9 cellular contexts compared by ENCODE assay signal in genomic region chr10:93991596-93992284, GRCh38. TPM values are rescaled to one million over a fixed set of nuclear protein-coding genes. Genes with fewer than 3 reads are reported as not detected.
DNase-seq lines count a peak whose midpoint lies in the region; ATAC-seq, FAIRE-seq and TF ChIP-seq lines count a peak whose summit lies in the region.
"Had no signal": no experiment of that assay in that cellular context is flagged by ENCODE, and none has a peak within 500 bp of the region (broad histone marks: within the 10 kb centered on the region; RNA-seq: fewer than 3 reads in every experiment).

No MANE protein-coding gene starts in this region.

- no peak for TF ChIP-seq POLR2A in spleen (IDR thresholded peaks at IDR 0.05)

- H3K9me3 Mint-ChIP-seq in activated naive CD4-positive, alpha-beta T cell treated with anti-CD3 and anti-CD28 coated beads, Interleukin-2, amount 50 U/mL, for 72 hours: no peaks in the 10 kb centered on the region

- DNase-seq in HTR-8/SVneo (ENCODE audit: insufficient read length, low spot score) (peak; percentile 81), cerebellar cortex (ENCODE audit: low spot score) (peak; percentile 47), thoracic aorta (ENCODE audit: low spot score) (no peak), spleen (no peak), WERI-Rb-1 (no peak)
- no peak for DNase-seq in activated naive CD4-positive, alpha-beta T cell treated with anti-CD3 and anti-CD28 coated beads, Interleukin-2, amount 50 U/mL, for 72 hours (ENCODE audit: low spot score in 2 of 2)
- DNase-seq: NCI-H1694 treated with DMSO at 0.1 percent for 48 hours had no signal

- H3K4me3 ChIP-seq in thoracic aorta: peak overlapping the region; percentile 50
- no peak overlapping the region for H3K4me3 ChIP-seq in spleen
- H3K4me3 ChIP-seq in WERI-Rb-1 (ENCODE audit: low read depth, low read length): no peak overlapping the region

- H3K9me3 ChIP-seq in thoracic aorta (no peaks in the 10 kb centered on the region), spleen (no peaks in the 10 kb centered on the region), WERI-Rb-1 (ENCODE audit: severe bottlenecking) (no peaks in the 10 kb centered on the region)

- no peak overlapping the region for H3K27ac Mint-ChIP-seq in activated naive CD4-positive, alpha-beta T cell treated with anti-CD3 and anti-CD28 coated beads, Interleukin-2, amount 50 U/mL, for 72 hours

- H3K27ac ChIP-seq in layer of hippocampus (ENCODE audit: low read depth, low read length): peak overlapping the region; percentile 25
- peak overlapping the region; percentile 32 to 57 for H3K27ac ChIP-seq in thoracic aorta
- peak overlapping the region in 1 of 8 donors; percentile 14 for H3K27ac ChIP-seq in spleen
- no peak overlapping the region for H3K27ac ChIP-seq in WERI-Rb-1

- H3K27me3 ChIP-seq in layer of hippocampus (ENCODE audit: control insufficient read depth, insufficient read depth, low read length): peaks cover 6% of the 10 kb centered on the region
- no peaks in the 10 kb centered on the region for H3K27me3 ChIP-seq in thoracic aorta (replicated peaks; ENCODE audit: insufficient read depth)
- peaks cover 0 to 63% (median 19%) of the 10 kb centered on the region in 7 donors for H3K27me3 ChIP-seq in spleen (replicated peaks in 1 of 7)
- H3K27me3 ChIP-seq in WERI-Rb-1 (ENCODE audit: insufficient read depth, low read depth, severe bottlenecking): no peaks in the 10 kb centered on the region

- TF ChIP-seq CTCF in thoracic aorta (IDR thresholded peaks at IDR 0.05) (no peak), spleen (IDR thresholded peaks at IDR 0.05 in 8 of 11, conservative IDR thresholded peaks at IDR 0.05 in 3 of 11) (no peak), WERI-Rb-1 (IDR thresholded peaks at IDR 0.05; ENCODE audit: low read depth, low read length) (no peak)

- peaks cover 7 to 16% of the 10 kb centered on the region in 2 donors for H3K36me3 Mint-ChIP-seq in activated naive CD4-positive, alpha-beta T cell treated with anti-CD3 and anti-CD28 coated beads, Interleukin-2, amount 50 U/mL, for 72 hours

- no peaks in the 10 kb centered on the region for H3K36me3 ChIP-seq in thoracic aorta
- no peaks in the 10 kb centered on the region for H3K36me3 ChIP-seq in spleen
- H3K36me3 ChIP-seq in WERI-Rb-1: no peaks in the 10 kb centered on the region

- FAIRE-seq in HTR-8/SVneo (lab: Jason Lieb, UNC): peak; percentile 74

- H3K4me1 ChIP-seq in thoracic aorta (ENCODE audit: control insufficient read depth in 1 of 2, low read depth in 2 of 2) (peaks cover 11 to 41% of the 10 kb centered on the region in 2 donors), spleen (peaks cover 0 to 29% (median 2%) of the 10 kb centered on the region in 6 donors)

- intact Hi-C loops in spleen (cut with DNase I; ENCODE audit: low total_unique reads): no loop called here

- peak; percentile 48 for ATAC-seq in thoracic aorta (ENCODE audit: insufficient number of reproducible peaks, low FRiP score, low read depth)
- no peak for ATAC-seq in GM19395 (IDR thresholded peaks at IDR 0.05; ENCODE audit: unreplicated experiment)
- no peak for ATAC-seq in activated naive CD4-positive, alpha-beta T cell treated with anti-CD3 and anti-CD28 coated beads, Interleukin-2, amount 50 U/mL, for 72 hours

- WGBS in spleen, 5 donors: 35 to 60% (median 49%) methylated on average over 8 of the region's 8 CpGs

RNA-seq across cellular contexts. Expression of gene PLCE1, which starts 2.0 kb away (rescaled TPM):
- total RNA-seq in thoracic aorta (10 to 100 TPM; 13.5 to 28.3 TPM), spleen (10 to 100 TPM in 6 of 7 donors, 1 to 10 TPM in 1; 7.1 to 25.2 (median 14.4) TPM)
- 1 to 10 TPM in 1 of 3 donors, under 1 TPM in 2; 0.55 to 1.5 (median 0.93) TPM for polyA plus RNA-seq in spleen
- under 1 TPM; 0.04 to 0.07 TPM for total RNA-seq in activated naive CD4-positive, alpha-beta T cell treated with anti-CD3 and anti-CD28 coated beads, Interleukin-2, amount 50 U/mL, for 72 hours

Comparison
In these comparisons a context has a peak if more than half of its experiments do, and no peak if none do; other contexts are left out.
1. DNase-seq: peak in HTR-8/SVneo (single experiment) and cerebellar cortex (single experiment); none in thoracic aorta (single experiment), spleen (single experiment), activated naive CD4-positive, alpha-beta T cell treated with anti-CD3 and anti-CD28 coated beads, Interleukin-2, amount 50 U/mL, for 72 hours (0 of 2) and WERI-Rb-1 (single experiment).
2. RNA of gene PLCE1, which starts 2.0 kb away (total RNA-seq): 13.5 to 28.3 TPM in thoracic aorta and 7.1 to 25.2 TPM in spleen; 0.04 to 0.07 TPM in activated naive CD4-positive, alpha-beta T cell treated with anti-CD3 and anti-CD28 coated beads, Interleukin-2, amount 50 U/mL, for 72 hours; every median in the first group is over 4 times any median in the second.